In the genomic region with DNA sequence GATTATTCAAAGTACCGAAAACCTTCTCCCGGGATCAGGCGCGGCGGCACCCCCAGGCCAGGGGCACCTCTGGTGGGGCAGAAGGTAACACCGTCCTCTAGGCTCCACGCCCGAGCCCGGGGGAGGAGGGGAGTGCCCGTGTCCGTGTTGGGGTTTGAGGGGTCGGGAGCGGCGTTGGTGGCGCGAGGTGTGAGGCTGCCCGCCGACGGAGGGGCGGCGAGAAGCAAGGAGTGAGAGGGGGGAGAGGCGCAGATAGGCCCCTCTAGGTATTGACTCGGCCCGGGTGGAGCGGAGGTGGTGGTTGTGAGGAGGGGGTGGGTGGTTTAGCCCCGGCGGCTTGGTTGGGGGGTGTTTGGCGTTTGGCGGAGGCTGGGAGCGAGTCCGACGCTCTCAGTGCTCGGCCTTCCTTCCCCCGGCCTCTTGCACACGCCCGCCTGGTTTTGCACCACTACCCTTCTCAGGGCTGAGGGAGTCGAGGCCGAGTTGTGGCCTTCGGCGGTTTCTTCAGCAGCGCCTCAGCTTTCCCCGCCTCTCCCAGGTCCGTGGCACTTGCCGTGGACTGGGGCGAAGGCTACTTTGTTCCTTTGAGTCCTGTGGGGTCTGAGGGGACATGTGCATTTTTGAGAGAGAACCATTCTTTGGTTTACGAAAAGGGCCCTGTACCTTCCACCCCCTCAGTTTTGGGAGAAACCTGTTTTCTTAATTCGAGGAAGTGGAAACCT, we compare ENCODE assay signal across 8 cellular contexts. TPM values are rescaled to one million over a fixed set of nuclear protein-coding genes. Genes with fewer than 3 reads are reported as not detected.
A peak's percentile ranks its signal among the peaks of the same experiment; 100 is the strongest.
DNase-seq lines count a peak whose midpoint lies in the region; ATAC-seq and TF ChIP-seq lines count a peak whose summit lies in the region.

No MANE protein-coding gene starts in this region.

- peak overlapping the region; percentile 95 for H3K4me3 ChIP-seq in fibroblast of the aortic adventitia (ENCODE audit: low read depth, low read length)

- ATAC-seq in GM19395 (IDR thresholded peaks at IDR 0.05; ENCODE audit: unreplicated experiment) (peak; percentile 8), HG03139 (IDR thresholded peaks at IDR 0.05; ENCODE audit: unreplicated experiment) (no peak)

- TF ChIP-seq CTCF in fibroblast of the aortic adventitia (IDR thresholded peaks at IDR 0.05; ENCODE audit: insufficient read depth, low read length) = no peak
- no peak for TF ChIP-seq CTCF in neural crest cell (conservative IDR thresholded peaks at IDR 0.05)

- no peaks in the 10 kb centered on the region for H3K9me3 Mint-ChIP-seq in neural crest cell

- H3K27me3 Mint-ChIP-seq in neural crest cell (ENCODE audit: low read depth) = no peaks in the 10 kb centered on the region

- H3K4me3 Mint-ChIP-seq in neural crest cell = peak overlapping the region; percentile 97

- H3K4me1 Mint-ChIP-seq in neural crest cell = peaks cover 51% of the 10 kb centered on the region

- DNase-seq in C1 segment of cervical spinal cord (lab: John Stamatoyannopoulos, UW) (peak in 8 of 14 donors; percentile 49 to 79 (median 60)), Kasumi-1 (lab: John Stamatoyannopoulos, UW) (peak; percentile 34 to 62), fibroblast of the aortic adventitia (ENCODE audit: low read depth) (peak; percentile 25), neural crest cell (ENCODE audit: low read depth, low spot score) (peak; percentile 14), NCI-H446 treated with DMSO at 0.1 percent for 48 hours (lab: John Stamatoyannopoulos, UW) (no peak)
- peak; percentile 53 to 63 for DNase-seq in activated T-cell treated with anti-CD3 and anti-CD28 coated beads, Interleukin-2, amount 50 U/mL, for 48 hours

- peaks cover 9% of the 10 kb centered on the region for H3K36me3 Mint-ChIP-seq in neural crest cell (ENCODE audit: low read depth)

- peak overlapping the region; percentile 97 for H3K27ac Mint-ChIP-seq in neural crest cell (ENCODE audit: unreplicated experiment)

RNA-seq across cellular contexts. Expression of a gene that starts 0.4 kb away (rescaled TPM):
- total RNA-seq in fibroblast of the aortic adventitia (ENCODE audit: low replicate concordance) = 73.6 and 113 TPM in 2 replicates
- 99.6 and 111 TPM in 2 replicates for total RNA-seq in neural crest cell
